Comparison of ENCODE assay signal across 15 cellular contexts in genomic region chr14:100282766-100283419, GRCh38. TPM values are rescaled to one million over a fixed set of nuclear protein-coding genes. Genes with fewer than 3 reads are reported as not detected.
DNase-seq lines count a peak whose midpoint lies in the region; ATAC-seq, FAIRE-seq and TF ChIP-seq lines count a peak whose summit lies in the region.
"Had no signal": no experiment of that assay in that cellular context is flagged by ENCODE, and none has a peak within 500 bp of the region (broad histone marks: within the 10 kb centered on the region; RNA-seq: fewer than 3 reads in every experiment).

No MANE protein-coding gene starts in this region.

- H3K4me1 ChIP-seq in naive thymus-derived CD4-positive, alpha-beta T cell (ENCODE audit: control insufficient read depth in 2 of 2, insufficient read depth in 2 of 2, low read length in 2 of 2), result peaks cover 0 to 17% of the 10 kb centered on the region in 2 donors

- DNase-seq in stimulated activated naive CD8-positive, alpha-beta T cell treated with anti-CD3 and anti-CD28 coated beads, Interleukin-15, Interleukin-2, amounts not matched to agents 100 U/mL and 50 U/mL, for 24 hours, result no peak
- DNase-seq in bronchial epithelial cell (ENCODE audit: low read depth) (peak; percentile 82), lower leg skin (ENCODE audit: low spot score in 2 of 2) (no peak)
- no peak for DNase-seq in naive thymus-derived CD4-positive, alpha-beta T cell
- DNase-seq in effector CD4-positive, alpha-beta T cell, result no peak
- DNase-seq: activated CD4-positive, CD25-positive, alpha-beta regulatory T cell; AML-193; DMS79 treated with DMSO at 0.1 percent for 48 hours; heart left ventricle; stimulated activated CD4-positive, alpha-beta T cell treated with anti-CD3 and anti-CD28 coated beads, Interleukin-2, amount 100 ng/mL, for 24 hours had no signal

- H3K27ac ChIP-seq in naive thymus-derived CD4-positive, alpha-beta T cell (ENCODE audit: low read depth, low read length), result no peak overlapping the region
- H3K27ac ChIP-seq: heart left ventricle had no signal

- TF ChIP-seq CTCF in bronchial epithelial cell (IDR thresholded peaks at IDR 0.05; ENCODE audit: insufficient read depth, low read length, severe bottlenecking) (no peak), lower leg skin (IDR thresholded peaks at IDR 0.05) (no peak)

- H3K27ac Mint-ChIP-seq in stimulated activated naive CD8-positive, alpha-beta T cell treated with anti-CD3 and anti-CD28 coated beads, Interleukin-15, Interleukin-2, amounts not matched to agents 100 ng/mL and 50 ng/mL, for 24 hours, result peak overlapping the region; percentile 55
- H3K27ac Mint-ChIP-seq in naive thymus-derived CD4-positive, alpha-beta T cell, result peak overlapping the region in 8 of 9 donors; percentile 21 to 78 (median 48)

- H3K27me3 Mint-ChIP-seq in stimulated activated naive CD8-positive, alpha-beta T cell treated with anti-CD3 and anti-CD28 coated beads, Interleukin-15, Interleukin-2, amounts not matched to agents 100 ng/mL and 50 ng/mL, for 24 hours, result no peaks in the 10 kb centered on the region
- no peaks in the 10 kb centered on the region for H3K27me3 Mint-ChIP-seq in naive thymus-derived CD4-positive, alpha-beta T cell
- H3K27me3 Mint-ChIP-seq: progenitor cell of endocrine pancreas had no signal

- H3K4me3 ChIP-seq in bronchial epithelial cell (ENCODE audit: low read depth, low read length) (no peak overlapping the region), lower leg skin (ENCODE audit: low read depth, poor library complexity, severe bottlenecking) (no peak overlapping the region)
- no peak overlapping the region for H3K4me3 ChIP-seq in naive thymus-derived CD4-positive, alpha-beta T cell (ENCODE audit: low read length)
- H3K4me3 ChIP-seq: heart left ventricle had no signal

- no peaks in the 10 kb centered on the region for H3K9me3 ChIP-seq in naive thymus-derived CD4-positive, alpha-beta T cell (ENCODE audit: control insufficient read depth in 2 of 3, low read length in 3 of 3)
- H3K9me3 ChIP-seq: heart left ventricle had no signal

- no peaks in the 10 kb centered on the region for H3K9me3 Mint-ChIP-seq in stimulated activated naive CD8-positive, alpha-beta T cell treated with anti-CD3 and anti-CD28 coated beads, Interleukin-15, Interleukin-2, amounts not matched to agents 100 ng/mL and 50 ng/mL, for 24 hours
- no peaks in the 10 kb centered on the region for H3K9me3 Mint-ChIP-seq in naive thymus-derived CD4-positive, alpha-beta T cell

- no peak for ATAC-seq in stimulated activated naive CD8-positive, alpha-beta T cell treated with anti-CD3 and anti-CD28 coated beads, Interleukin-15, Interleukin-2, amounts not matched to agents 100 U/mL and 50 U/mL, for 24 hours
- ATAC-seq in naive thymus-derived CD4-positive, alpha-beta T cell, result no peak
- ATAC-seq in HG02623 (IDR thresholded peaks at IDR 0.05; ENCODE audit: unreplicated experiment) (no peak), HG02588 (IDR thresholded peaks at IDR 0.05; ENCODE audit: unreplicated experiment) (no peak)
- ATAC-seq: heart left ventricle, SK-N-SH treated with all-trans-retinoic acid at 6 μM for 48 hours had no signal

- no peak for FAIRE-seq in bronchial epithelial cell (lab: Jason Lieb, UNC)

- peaks cover 34% of the 10 kb centered on the region for H3K4me1 Mint-ChIP-seq in stimulated activated naive CD8-positive, alpha-beta T cell treated with anti-CD3 and anti-CD28 coated beads, Interleukin-15, Interleukin-2, amounts not matched to agents 100 ng/mL and 50 ng/mL, for 24 hours (ENCODE audit: low read depth)
- peaks cover 7 to 33% (median 23%) of the 10 kb centered on the region in 7 donors for H3K4me1 Mint-ChIP-seq in naive thymus-derived CD4-positive, alpha-beta T cell

- intact Hi-C loops in naive thymus-derived CD4-positive, alpha-beta T cell (cut with micrococcal nuclease), result no loop called here
- intact Hi-C loops in lower leg skin (cut with DNase I; ENCODE audit: low total_unique reads), result no loop called here

- no peak for TF ChIP-seq POLR2A in lower leg skin (IDR thresholded peaks at IDR 0.05)

- H3K36me3 Mint-ChIP-seq in stimulated activated naive CD8-positive, alpha-beta T cell treated with anti-CD3 and anti-CD28 coated beads, Interleukin-15, Interleukin-2, amounts not matched to agents 100 ng/mL and 50 ng/mL, for 24 hours (ENCODE audit: low read depth), result peaks cover 12% of the 10 kb centered on the region
- peaks cover 0 to 9% (median 3%) of the 10 kb centered on the region in 5 donors for H3K36me3 Mint-ChIP-seq in naive thymus-derived CD4-positive, alpha-beta T cell

- CTCF ChIA-PET in naive thymus-derived CD4-positive, alpha-beta T cell (lab: Charles Lee), result interaction anchor here (0.6 to 2.6 kb wide), 6 partner anchors 10 to 244 kb away, joined by 3 to 11 read pairs (median 3); no protein-coding TSS in a partner anchor

- POLR2A ChIA-PET in naive thymus-derived CD4-positive, alpha-beta T cell (lab: Charles Lee), result interaction anchor here (0.6 to 2.0 kb wide), 3 partner anchors 41 to 61 kb away, joined by 3 to 11 read pairs (median 3); no protein-coding TSS in a partner anchor

- no peak overlapping the region for H3K4me3 Mint-ChIP-seq in stimulated activated naive CD8-positive, alpha-beta T cell treated with anti-CD3 and anti-CD28 coated beads, Interleukin-15, Interleukin-2, amounts not matched to agents 100 ng/mL and 50 ng/mL, for 24 hours
- H3K4me3 Mint-ChIP-seq in naive thymus-derived CD4-positive, alpha-beta T cell, result peak overlapping the region in 2 of 10 donors; percentile 21 to 55

- H3K27me3 ChIP-seq in bronchial epithelial cell (ENCODE audit: control insufficient read depth, insufficient read depth, low read length), result no peaks in the 10 kb centered on the region
- H3K27me3 ChIP-seq in naive thymus-derived CD4-positive, alpha-beta T cell (ENCODE audit: control insufficient read depth in 2 of 2, insufficient read depth in 2 of 2, low read length in 2 of 2), result no peaks in the 10 kb centered on the region
- H3K27me3 ChIP-seq: heart left ventricle had no signal

- 66 to 84% methylated on average over 9 of the region's 9 CpGs for WGBS in lower leg skin, 2 donors

- H3K36me3 ChIP-seq in bronchial epithelial cell (ENCODE audit: control insufficient read depth, insufficient read depth, low read length), result peaks cover 2% of the 10 kb centered on the region
- H3K36me3 ChIP-seq in naive thymus-derived CD4-positive, alpha-beta T cell (ENCODE audit: control insufficient read depth in 2 of 3, insufficient read depth in 3 of 3, low read length in 3 of 3), result peaks cover 0 to 15% (median 0%) of the 10 kb centered on the region in 3 experiments

RNA-seq across cellular contexts. Expression of gene SLC25A29, which starts 23.4 kb away (rescaled TPM):
- total RNA-seq in bronchial epithelial cell (16.1 and 17.3 TPM in 2 replicates), lower leg skin (100 to 1,000 TPM in 3 of 4 donors, 10 to 100 TPM in 1; 98.5 to 166 (median 134) TPM)
- 10 to 100 TPM in 3 of 5 experiments, 1 to 10 TPM in 2; 5.9 to 25.6 (median 10.4) TPM for total RNA-seq in naive thymus-derived CD4-positive, alpha-beta T cell
- polyA plus RNA-seq in naive thymus-derived CD4-positive, alpha-beta T cell, result 1 to 10 TPM in 1 of 2 donors, under 1 TPM in 1; 0.38 to 5.3 TPM

RNA-seq across cellular contexts. Expression of gene SLC25A47, which starts 40.2 kb away (rescaled TPM):
- total RNA-seq in bronchial epithelial cell, result not detected in 2 replicates
- total RNA-seq in naive thymus-derived CD4-positive, alpha-beta T cell, result not detected
- polyA plus RNA-seq in naive thymus-derived CD4-positive, alpha-beta T cell, result not detected
- total RNA-seq in lower leg skin, result not detected
- total RNA-seq: heart left ventricle, progenitor cell of endocrine pancreas had no signal
- polyA plus RNA-seq: heart left ventricle had no signal

RNA-seq across cellular contexts. Expression of gene YY1, which starts 43.9 kb away (rescaled TPM):
- total RNA-seq in bronchial epithelial cell (44.8 and 50.5 TPM in 2 replicates), lower leg skin (10 to 100 TPM; 46.7 to 61.5 (median 52.4) TPM)
- total RNA-seq in naive thymus-derived CD4-positive, alpha-beta T cell, result 10 to 100 TPM; 65.8 to 99.7 (median 92.2) TPM
- polyA plus RNA-seq in naive thymus-derived CD4-positive, alpha-beta T cell, result 10 to 100 TPM; 15.2 to 18.0 TPM
